12 cellular contexts compared by ENCODE assay signal in genomic region chr13:95113601-95114000, GRCh38.
DNase-seq lines count a peak whose midpoint lies in the region; TF ChIP-seq lines count a peak whose summit lies in the region.
"Had no signal": no experiment of that assay in that cellular context is flagged by ENCODE, and none has a peak within 500 bp of the region (broad histone marks: within the 10 kb centered on the region; RNA-seq: fewer than 3 reads in every experiment).

No MANE protein-coding gene starts in this region.

- no peaks in the 10 kb centered on the region for H3K9me3 ChIP-seq in HAP-1
- H3K9me3 ChIP-seq in breast epithelium = no peaks in the 10 kb centered on the region

- no peak for TF ChIP-seq POLR2A in breast epithelium (IDR thresholded peaks at IDR 0.05)

- H3K36me3 ChIP-seq in HAP-1 (replicated peaks) (no peaks in the 10 kb centered on the region), breast epithelium (no peaks in the 10 kb centered on the region)

- H3K4me1 ChIP-seq in HAP-1 = peaks cover 17% of the 10 kb centered on the region
- no peaks in the 10 kb centered on the region for H3K4me1 ChIP-seq in breast epithelium

- TF ChIP-seq CTCF in breast epithelium (IDR thresholded peaks at IDR 0.05) = no peak

- intact Hi-C loops in breast epithelium (cut with DNase I; ENCODE audit: low total_unique reads) = no loop called here

- in situ Hi-C loops in HAP-1 (cut with MboI; ENCODE audit: low sequenced_read_pairs) = no loop called here

- peak; percentile 57 to 76 for DNase-seq in HAP-1 (ENCODE audit: low spot score in 2 of 2)
- DNase-seq in dermis blood vessel endothelial cell = peak; percentile 55
- peak; percentile 30 to 52 for DNase-seq in lung microvascular endothelial cell (ENCODE audit: low read depth in 2 of 2)
- peak; percentile 65 for DNase-seq in retina
- DNase-seq in NCI-H2196 (lab: John Stamatoyannopoulos, UW; ENCODE audit: unreplicated experiment) = no peak
- no peak for DNase-seq in breast epithelium (ENCODE audit: low spot score in 2 of 2)
- no peak for DNase-seq in COLO829 (ENCODE audit: low spot score)
- DNase-seq: ACHN; CD4-positive, CD25-positive, alpha-beta regulatory T cell; DMS79; KG1 had no signal

- H3K4me3 ChIP-seq in HAP-1 (no peak overlapping the region), breast epithelium (no peak overlapping the region)
- H3K4me3 ChIP-seq: BLaER1 treated with 17β-estradiol and CSF1 and Interleukin-3, amounts not matched to agents 10 nM and 100 nM had no signal

- H3K27me3 ChIP-seq in HAP-1 (ENCODE audit: low read depth) (no peaks in the 10 kb centered on the region), breast epithelium (no peaks in the 10 kb centered on the region)
- H3K27me3 ChIP-seq: BLaER1 treated with 17β-estradiol and CSF1 and Interleukin-3, amounts not matched to agents 10 nM and 100 nM had no signal

- H3K27ac ChIP-seq in breast epithelium = no peak overlapping the region
- H3K27ac ChIP-seq: BLaER1 treated with 17β-estradiol and CSF1 and Interleukin-3, amounts not matched to agents 10 nM and 100 nM had no signal

Comparison
In these comparisons a context has a peak if more than half of its experiments do, and no peak if none do; other contexts are left out.
1. DNase-seq: peak in HAP-1 (2 of 2), dermis blood vessel endothelial cell (single experiment), lung microvascular endothelial cell (2 of 2) and retina (single experiment); none in NCI-H2196 (single experiment), breast epithelium (0 of 2) and COLO829 (single experiment).